16 cellular contexts compared by ENCODE assay signal in genomic region chr4:146577111-146577510, GRCh38.
"Had no signal": no experiment of that assay in that cellular context is flagged by ENCODE, and none has a peak within 500 bp of the region (broad histone marks: within the 10 kb centered on the region; RNA-seq: fewer than 3 reads in every experiment).

No MANE protein-coding gene starts in this region.

- H3K27ac ChIP-seq: gastroesophageal sphincter, left ventricle myocardium inferior, psoas muscle, right lobe of liver, spleen had no signal

- H3K27me3 ChIP-seq: gastroesophageal sphincter, right lobe of liver had no signal

- H3K4me1 ChIP-seq: gastroesophageal sphincter, left ventricle myocardium inferior, psoas muscle, right lobe of liver, spleen had no signal

- DNase-seq: activated CD4-positive, alpha-beta T cell treated with anti-CD3 and anti-CD28 coated beads for 4 hours; activated CD8-positive, alpha-beta memory T cell treated with anti-CD3 and anti-CD28 coated beads, Interleukin-2, amount 50 U/mL, for 4 hours; activated CD8-positive, alpha-beta T cell treated with anti-CD3 and anti-CD28 coated beads for 36 hours; endodermal cell; kidney; left ventricle myocardium inferior; mesenchymal stem cell; nephron progenitor cell; psoas muscle; right lobe of liver; spleen; stimulated activated CD4-positive, alpha-beta T cell treated with anti-CD3 and anti-CD28 coated beads, Interleukin-1b, Interleukin-23, amount 100 ng/mL, for 48 hours; stimulated activated naive B cell treated with anti-CD40 and anti-IgM and Interleukin-4, amounts not matched to agents 10 μg/mL and 1 μg/mL and 100 μg/mL, for 72 hours; T-helper 1 cell; trophoblast cell had no signal

- H3K9me3 ChIP-seq: gastroesophageal sphincter, psoas muscle, right lobe of liver, spleen had no signal

- H3K4me3 ChIP-seq: gastroesophageal sphincter, left ventricle myocardium inferior, psoas muscle, right lobe of liver, spleen had no signal

- ATAC-seq: activated CD8-positive, alpha-beta T cell treated with anti-CD3 and anti-CD28 coated beads for 36 hours; gastroesophageal sphincter; psoas muscle; right lobe of liver; stimulated activated naive B cell treated with anti-CD40 and anti-IgM and Interleukin-4, amounts not matched to agents 10 μg/mL and 1 μg/mL and 100 μg/mL, for 72 hours had no signal

- H3K36me3 ChIP-seq: gastroesophageal sphincter, left ventricle myocardium inferior, right lobe of liver, spleen had no signal
